Comparison of ENCODE assay signal across 18 cellular contexts in the genomic region with DNA sequence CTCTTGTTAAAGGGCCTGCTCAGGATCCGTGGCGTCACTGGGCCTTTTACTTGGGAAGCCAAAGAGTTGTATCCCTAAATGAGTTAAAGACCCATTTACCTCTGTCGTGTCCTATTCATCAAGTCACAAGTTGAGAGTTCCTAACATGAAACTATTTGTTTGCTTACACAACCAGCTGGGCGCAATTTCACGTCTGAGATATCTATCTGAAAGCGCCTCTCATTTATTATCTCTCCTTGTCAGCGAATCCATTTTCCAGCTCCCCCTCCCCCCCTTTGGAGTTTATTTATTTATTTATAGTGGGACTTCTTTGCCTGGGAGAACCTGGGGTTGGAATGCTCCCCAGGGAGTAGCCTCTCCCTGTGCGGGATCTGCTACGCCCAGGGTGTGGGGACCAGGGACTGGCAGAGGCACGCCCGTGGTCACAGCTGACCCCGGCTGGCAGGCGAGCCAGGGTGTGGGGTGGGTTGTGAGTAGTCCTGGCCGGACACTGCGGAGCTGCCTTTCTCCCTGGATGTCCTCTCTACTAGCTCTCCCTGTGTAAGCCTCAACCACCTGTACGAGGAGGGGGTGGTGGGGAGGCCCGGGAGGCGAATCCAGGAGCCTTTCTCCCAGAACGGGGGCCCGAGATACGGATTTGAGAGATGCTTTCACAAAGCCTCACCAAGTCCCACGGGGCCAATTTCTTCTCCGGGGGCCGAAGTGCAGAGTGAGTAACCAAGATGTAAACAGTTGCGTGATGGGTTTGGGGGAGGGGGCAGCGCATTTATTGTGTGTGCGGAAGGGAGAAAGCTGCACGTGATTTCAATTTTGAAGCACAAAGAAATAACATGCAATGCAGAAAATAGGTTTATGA. TPM values are rescaled to one million over a fixed set of nuclear protein-coding genes. Genes with fewer than 3 reads are reported as not detected.
DNase-seq lines count a peak whose midpoint lies in the region; ATAC-seq, FAIRE-seq and TF ChIP-seq lines count a peak whose summit lies in the region.
"Had no signal": no experiment of that assay in that cellular context is flagged by ENCODE, and none has a peak within 500 bp of the region (broad histone marks: within the 10 kb centered on the region; RNA-seq: fewer than 3 reads in every experiment).

No MANE protein-coding gene starts in this region.

- peaks cover 58% of the 10 kb centered on the region for H3K79me2 ChIP-seq in fibroblast of lung (ENCODE audit: control insufficient read depth, insufficient read depth, low read length)

- peak overlapping the region; percentile 41 for H3K9ac ChIP-seq in fibroblast of lung (ENCODE audit: insufficient read depth, low read length)

- no peak overlapping the region for H2AFZ ChIP-seq in fibroblast of lung (ENCODE audit: low read length)

- no peak for ATAC-seq in GM19324 (IDR thresholded peaks at IDR 0.05; ENCODE audit: low FRiP score, unreplicated experiment)
- ATAC-seq: activated CD8-positive, alpha-beta T cell treated with anti-CD3 and anti-CD28 coated beads, Interleukin-2, amount 10 ng/mL, durations not matched to agents 7 days and 5 days; activated naive CD8-positive, alpha-beta T cell treated with anti-CD3 and anti-CD28 coated beads, Interleukin-2, amount 50 U/mL, for 24 hours; gastroesophageal sphincter had no signal

- peak overlapping the region; percentile 31 to 67 (median 54) for H3K4me3 ChIP-seq in fibroblast of lung (replicated peaks in 1 of 4; ENCODE audit: control extremely low read depth in 1 of 4, insufficient read depth in 1 of 4, low read depth in 3 of 4, low read length in 4 of 4)
- H3K4me3 ChIP-seq: gastroesophageal sphincter had no signal

- H3K36me3 ChIP-seq in fibroblast of lung (ENCODE audit: control insufficient read depth, insufficient read depth, low read length), result peaks cover 3% of the 10 kb centered on the region

- no peaks in the 10 kb centered on the region for H4K20me1 ChIP-seq in fibroblast of lung (ENCODE audit: control insufficient read depth, extremely low read depth, insufficient read depth, low read length)

- FAIRE-seq in G401.6 (lab: Jason Lieb, UNC), result peak; percentile 71
- FAIRE-seq: endothelial cell of umbilical vein had no signal

- peak overlapping the region; percentile 95 for H3K4me2 ChIP-seq in fibroblast of lung (ENCODE audit: extremely low read depth, insufficient read depth, low read length)

- H3K9me3 ChIP-seq in fibroblast of lung (ENCODE audit: control insufficient read depth, insufficient read depth, low read depth, low read length), result no peaks in the 10 kb centered on the region
- H3K9me3 ChIP-seq: gastroesophageal sphincter had no signal

- H3K27me3 ChIP-seq in fibroblast of lung (ENCODE audit: control insufficient read depth, insufficient read depth, low read length), result no peaks in the 10 kb centered on the region

- no peak for TF ChIP-seq CTCF in fibroblast of lung (conservative IDR thresholded peaks at IDR 0.05 in 1 of 2, IDR thresholded peaks at IDR 0.05 in 1 of 2; ENCODE audit: low read depth in 1 of 2, low read length in 2 of 2)

- DNase-seq in NCI-H748 treated with DMSO at 0.1 percent for 48 hours (lab: John Stamatoyannopoulos, UW) (peak; percentile 79), fibroblast of lung (ENCODE audit: low read depth in 2 of 2) (peak; percentile 54 to 71), retina (peak; percentile 63), NCI-H1105 treated with DMSO at 0.1 percent for 48 hours (lab: John Stamatoyannopoulos, UW) (no peak), hepatic stellate cell (ENCODE audit: low spot score) (no peak)
- no peak for DNase-seq in stimulated activated CD4-positive, alpha-beta T cell treated with anti-CD3 and anti-CD28 coated beads, Interleukin-12 subunit alpha, Interleukin-12 subunit beta, amount 100 ng/mL, for 4 hours
- DNase-seq: activated CD8-positive, alpha-beta T cell treated with anti-CD3 and anti-CD28 coated beads, Interleukin-2, amount 10 ng/mL, durations not matched to agents 7 days and 5 days; activated naive CD8-positive, alpha-beta T cell treated with anti-CD3 and anti-CD28 coated beads, Interleukin-2, amount 50 U/mL, for 24 hours; cerebellar nuclear complex; HCEC 1CT; NCI-H1105; NCI-H226; stimulated activated naive CD4-positive, alpha-beta T cell treated with Interleukin-2 at 50 U/mL for 16 hours had no signal

- peak overlapping the region; percentile 91 for H3K27ac ChIP-seq in fibroblast of lung (ENCODE audit: insufficient read depth, low read length)

- H3K4me1 ChIP-seq in fibroblast of lung (ENCODE audit: control insufficient read depth, extremely low read depth, insufficient read depth, low read length), result peaks cover 24% of the 10 kb centered on the region
- H3K4me1 ChIP-seq: gastroesophageal sphincter had no signal

RNA-seq across cellular contexts. Expression of a gene that starts 15.3 kb away (rescaled TPM):
- total RNA-seq in fibroblast of lung, result 63.7 and 90.8 TPM in 2 replicates
- polyA plus RNA-seq in fibroblast of lung, result 64.4 and 90.5 TPM in 2 replicates
- 94.8 and 115 TPM in 2 replicates for polyA plus RNA-seq in fibroblast of lung (2012)
- 230 and 328 TPM in 2 replicates for polyA minus RNA-seq in fibroblast of lung (ENCODE audit: low replicate concordance)
- total RNA-seq: activated CD8-positive, alpha-beta T cell treated with anti-CD3 and anti-CD28 coated beads, Interleukin-2, amount 10 ng/mL, durations not matched to agents 7 days and 5 days had no signal

RNA-seq across cellular contexts. Expression of a gene that starts 17.4 kb away (rescaled TPM):
- total RNA-seq in fibroblast of lung, result 33.6 and 44.6 TPM in 2 replicates
- 22.4 and 29.6 TPM in 2 replicates for polyA plus RNA-seq in fibroblast of lung
- polyA plus RNA-seq in fibroblast of lung (2012), result 28.6 and 29.3 TPM in 2 replicates
- 4.1 and 6.4 TPM in 2 replicates for polyA minus RNA-seq in fibroblast of lung (ENCODE audit: low replicate concordance)
- total RNA-seq: activated CD8-positive, alpha-beta T cell treated with anti-CD3 and anti-CD28 coated beads, Interleukin-2, amount 10 ng/mL, durations not matched to agents 7 days and 5 days; mononuclear cell had no signal

Comparison
In these comparisons a context has a peak if more than half of its experiments do, and no peak if none do; other contexts are left out.
1. DNase-seq: peak in NCI-H748 treated with DMSO at 0.1 percent for 48 hours (single experiment), fibroblast of lung (2 of 2) and retina (single experiment); none in NCI-H1105 treated with DMSO at 0.1 percent for 48 hours (single experiment), stimulated activated CD4-positive, alpha-beta T cell treated with anti-CD3 and anti-CD28 coated beads, Interleukin-12 subunit alpha, Interleukin-12 subunit beta, amount 100 ng/mL, for 4 hours (single experiment) and hepatic stellate cell (single experiment).